In the genomic region with DNA sequence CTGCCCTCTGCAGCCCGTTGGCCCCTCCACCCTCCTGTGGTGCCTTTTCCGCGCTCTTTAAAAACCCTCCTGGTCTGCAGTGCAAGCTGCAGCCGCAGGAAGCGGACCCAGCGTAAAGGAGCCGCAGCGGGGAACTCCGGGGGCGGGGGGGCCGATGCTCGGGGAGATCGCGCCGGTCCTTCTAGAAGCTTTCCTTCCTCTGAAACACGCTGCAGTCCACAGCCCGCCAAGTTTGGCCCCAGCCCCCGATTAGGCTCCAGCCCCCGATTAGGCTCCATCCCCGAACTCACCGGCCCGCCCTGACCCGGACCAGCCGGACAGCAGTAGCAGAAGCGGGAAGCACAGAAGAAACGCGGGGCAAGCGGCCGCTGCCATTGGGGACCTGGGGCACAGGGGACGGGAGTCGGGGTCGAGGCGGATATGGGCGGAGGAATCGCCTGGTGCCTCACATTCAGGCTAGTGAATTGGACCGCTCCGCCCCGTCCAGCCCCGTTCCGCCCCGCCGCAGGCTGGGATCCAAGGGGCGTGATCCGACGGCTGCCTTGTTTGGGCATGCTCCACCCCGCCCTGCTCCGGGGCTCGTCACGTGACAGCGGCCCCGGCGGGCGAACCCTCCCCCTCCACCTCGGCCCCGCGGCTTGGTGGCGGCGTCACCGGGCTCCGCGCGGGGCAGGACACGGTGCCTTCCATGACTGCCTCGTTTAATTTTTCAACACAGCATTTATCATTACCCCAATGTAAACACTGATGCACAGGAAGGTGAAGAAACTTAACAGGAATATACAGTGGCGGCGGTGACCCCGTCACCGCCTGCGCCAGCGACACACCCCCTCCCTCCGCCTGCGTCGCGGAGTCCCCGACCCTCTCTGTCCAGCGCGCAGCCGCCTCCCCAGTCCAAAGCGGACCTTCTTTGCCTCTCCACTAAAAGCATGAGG, we compare ENCODE assay signal across 8 cellular contexts. TPM values are rescaled to one million over a fixed set of nuclear protein-coding genes. Genes with fewer than 3 reads are reported as not detected.
A peak's percentile ranks its signal among the peaks of the same experiment; 100 is the strongest.
DNase-seq lines count a peak whose midpoint lies in the region; ATAC-seq and TF ChIP-seq lines count a peak whose summit lies in the region.

No MANE protein-coding gene starts in this region.

- H3K27ac ChIP-seq in caudate nucleus (ENCODE audit: low read depth, low read length) (no peak overlapping the region), spleen (peak overlapping the region in 7 of 8 donors; percentile 49 to 84 (median 60))

- H3K27ac Mint-ChIP-seq in activated B cell treated with CpG ODN at 0.5 μM for 24 hours: peak overlapping the region; percentile 95

- ATAC-seq in GM18868 (IDR thresholded peaks at IDR 0.05; ENCODE audit: unreplicated experiment) (peak; percentile 56), HG03139 (IDR thresholded peaks at IDR 0.05; ENCODE audit: unreplicated experiment) (peak; percentile 74), activated B cell treated with CpG ODN at 0.5 μM for 24 hours (ENCODE audit: low read depth) (peak; percentile 79)

- POLR2A ChIA-PET in AG04449 (lab: Yijun Ruan, JAX): no interaction called here
- POLR2A ChIA-PET in activated B cell treated with CpG ODN at 0.5 μM for 24 hours (lab: Charles Lee): interaction anchor here (0.6 to 1.4 kb wide), 4 partner anchors 15 to 66 kb away, joined by 3 to 8 read pairs (median 5); a partner anchor contains a TSS

- no peak for TF ChIP-seq POLR2A in spleen (IDR thresholded peaks at IDR 0.05)

- 1% methylated on average over 38 to 79 of the region's 79 CpGs for WGBS in spleen, 5 donors

- H3K4me1 Mint-ChIP-seq in activated B cell treated with CpG ODN at 0.5 μM for 24 hours: peaks cover 34% of the 10 kb centered on the region

- no peak for TF ChIP-seq CTCF in AG04449 (IDR thresholded peaks at IDR 0.05; ENCODE audit: insufficient read depth, low read length, missing control alignments)
- no peak for TF ChIP-seq CTCF in activated B cell treated with CpG ODN at 0.5 μM for 24 hours (IDR thresholded peaks at IDR 0.05)
- TF ChIP-seq CTCF in spleen (IDR thresholded peaks at IDR 0.05 in 8 of 11, conservative IDR thresholded peaks at IDR 0.05 in 3 of 11): peak in 1 of 11 experiments; percentile 32

- H3K4me3 Mint-ChIP-seq in activated B cell treated with CpG ODN at 0.5 μM for 24 hours: peak overlapping the region; percentile 92

- H3K36me3 Mint-ChIP-seq in activated B cell treated with CpG ODN at 0.5 μM for 24 hours (ENCODE audit: low read depth): no peaks in the 10 kb centered on the region

- peak overlapping the region; percentile 66 for H3K4me3 ChIP-seq in AG04449 (ENCODE audit: low read depth, low read length)
- peak overlapping the region; percentile 51 to 89 (median 62) for H3K4me3 ChIP-seq in spleen

- H3K9me3 Mint-ChIP-seq in activated B cell treated with CpG ODN at 0.5 μM for 24 hours: no peaks in the 10 kb centered on the region

- CTCF ChIA-PET in AG04449 (lab: Yijun Ruan, JAX) (interaction anchor here (1.2 kb wide), 1 partner anchor 12 kb away, joined by 6 read pairs; no protein-coding TSS in a partner anchor), activated B cell treated with CpG ODN at 0.5 μM for 24 hours (lab: Charles Lee) (interaction anchor here (1.2 kb wide), 1 partner anchor 12 kb away, joined by 5 read pairs; no protein-coding TSS in a partner anchor)

- H3K27me3 Mint-ChIP-seq in activated B cell treated with CpG ODN at 0.5 μM for 24 hours: peaks cover 12% of the 10 kb centered on the region

- peaks cover 6 to 23% (median 16%) of the 10 kb centered on the region in 6 donors for H3K4me1 ChIP-seq in spleen

- no peak for DNase-seq in AG04449 (ENCODE audit: low read depth, low spot score)
- peak; percentile 73 for DNase-seq in NCI-H2227 treated with DMSO at 0.1 percent for 48 hours (lab: John Stamatoyannopoulos, UW)
- peak; percentile 82 for DNase-seq in activated B cell treated with CpG ODN at 0.5 μM for 24 hours
- peak in 60 of 61 donors; percentile 12 to 84 (median 63) for DNase-seq in caudate nucleus (lab: John Stamatoyannopoulos, UW)
- peak; percentile 86 for DNase-seq in iris pigment epithelial cell (ENCODE audit: low read depth)
- DNase-seq in spleen: peak; percentile 97

- no peaks in the 10 kb centered on the region for H3K36me3 ChIP-seq in spleen

- intact Hi-C loops in activated B cell treated with CpG ODN at 0.5 μM for 24 hours (cut with micrococcal nuclease): loop anchor here (1.0 to 10.0 kb wide), 8 partner anchors 14 to 1385 kb away; a partner anchor contains a TSS
- intact Hi-C loops in spleen (cut with DNase I; ENCODE audit: low total_unique reads): no loop called here

- H3K27me3 ChIP-seq in spleen (replicated peaks in 1 of 7): peaks cover 0 to 70% (median 13%) of the 10 kb centered on the region in 7 donors

- no peaks in the 10 kb centered on the region for H3K9me3 ChIP-seq in spleen

RNA-seq across cellular contexts. Expression of a gene that starts 20.3 kb away (rescaled TPM):
- not detected in 2 replicates for total RNA-seq in activated B cell treated with CpG ODN at 0.5 μM for 24 hours
- not detected for total RNA-seq in spleen
- not detected for polyA plus RNA-seq in spleen

RNA-seq across cellular contexts. Expression of a gene that starts 41.3 kb away (rescaled TPM):
- total RNA-seq in activated B cell treated with CpG ODN at 0.5 μM for 24 hours: 1.9 and 2.2 TPM in 2 replicates
- total RNA-seq in spleen: under 1 TPM in 2 of 7 donors, not detected in 5; 0.23 to 0.34 TPM
- under 1 TPM in 2 of 3 donors, not detected in 1; 0.03 to 0.08 TPM for polyA plus RNA-seq in spleen
